Comparison of ENCODE assay signal across 12 cellular contexts in the genomic region with DNA sequence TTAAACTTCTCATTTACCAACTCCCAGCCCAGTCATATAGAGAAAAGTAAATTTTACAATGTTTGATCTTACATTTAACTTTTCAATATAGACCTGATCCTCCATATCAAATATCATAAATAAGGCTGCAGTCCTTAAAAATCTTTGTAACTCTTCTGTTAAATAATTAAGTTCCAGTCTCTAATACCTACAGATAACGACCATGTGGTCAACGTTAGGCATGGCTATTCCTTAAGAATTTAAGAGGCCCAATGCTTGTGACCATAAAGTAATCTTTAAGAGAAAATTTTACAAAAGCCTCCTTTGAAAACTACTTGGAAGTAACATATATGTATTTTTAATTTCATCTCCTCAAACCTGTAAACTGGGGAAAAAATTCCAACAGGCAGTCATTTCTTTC. TPM values are rescaled to one million over a fixed set of nuclear protein-coding genes. Genes with fewer than 3 reads are reported as not detected.
DNase-seq lines count a peak whose midpoint lies in the region; ATAC-seq, FAIRE-seq and TF ChIP-seq lines count a peak whose summit lies in the region.
"Had no signal": no experiment of that assay in that cellular context is flagged by ENCODE, and none has a peak within 500 bp of the region (broad histone marks: within the 10 kb centered on the region; RNA-seq: fewer than 3 reads in every experiment).

No MANE protein-coding gene starts in this region.

- no peaks in the 10 kb centered on the region for H3K9me3 Mint-ChIP-seq in CD8-positive, alpha-beta T cell
- H3K9me3 Mint-ChIP-seq in activated T-helper 17 cell treated with anti-CD3 and anti-CD28 coated beads, Interleukin-2, amount 50 U/mL, for 72 hours, result no peaks in the 10 kb centered on the region

- TF ChIP-seq CTCF in CD8-positive, alpha-beta T cell (IDR thresholded peaks at IDR 0.05), result no peak
- no peak for TF ChIP-seq CTCF in HFF-Myc (IDR thresholded peaks at IDR 0.05; ENCODE audit: low read depth, low read length, missing control alignments)
- no peak for TF ChIP-seq CTCF in kidney epithelial cell (IDR thresholded peaks at IDR 0.05; ENCODE audit: insufficient read depth, low read length, poor library complexity, severe bottlenecking)

- no peak for FAIRE-seq in HTR-8/SVneo (lab: Jason Lieb, UNC)
- FAIRE-seq: islet of Langerhans had no signal

- no peak for DNase-seq in CD8-positive, alpha-beta T cell
- no peak for DNase-seq in HFF-Myc (ENCODE audit: extremely low read depth, low read depth)
- DNase-seq in kidney epithelial cell (ENCODE audit: low read depth), result no peak
- DNase-seq in HTR-8/SVneo (ENCODE audit: insufficient read length, low spot score), result no peak
- no peak for DNase-seq in NCI-H2081 treated with DMSO at 0.1 percent for 48 hours (lab: John Stamatoyannopoulos, UW)
- DNase-seq in NCI-H2029 treated with DMSO at 0.1 percent for 48 hours (lab: John Stamatoyannopoulos, UW), result no peak
- DNase-seq: amygdala, SW 1271 had no signal

- no peak for ATAC-seq in CD8-positive, alpha-beta T cell
- no peak for ATAC-seq in activated T-helper 17 cell treated with anti-CD3 and anti-CD28 coated beads, Interleukin-2, amount 50 U/mL, for 72 hours (replicated peaks)
- no peak for ATAC-seq in GM19328 (IDR thresholded peaks at IDR 0.05; ENCODE audit: unreplicated experiment)

- H3K4me3 Mint-ChIP-seq in CD8-positive, alpha-beta T cell, result peak overlapping the region; percentile 13
- peak overlapping the region; percentile 88 for H3K4me3 Mint-ChIP-seq in activated T-helper 17 cell treated with anti-CD3 and anti-CD28 coated beads, Interleukin-2, amount 50 U/mL, for 72 hours

- no peaks in the 10 kb centered on the region for H3K27me3 Mint-ChIP-seq in CD8-positive, alpha-beta T cell (ENCODE audit: low read depth)
- no peaks in the 10 kb centered on the region for H3K27me3 Mint-ChIP-seq in activated T-helper 17 cell treated with anti-CD3 and anti-CD28 coated beads, Interleukin-2, amount 50 U/mL, for 72 hours

- POLR2A ChIA-PET in CD8-positive, alpha-beta T cell (lab: Charles Lee), result no interaction called here

- no peak overlapping the region for H3K27ac ChIP-seq in CD8-positive, alpha-beta T cell (ENCODE audit: low read depth, low read length)
- H3K27ac ChIP-seq: thoracic aorta had no signal

- H3K27ac Mint-ChIP-seq in CD8-positive, alpha-beta T cell, result no peak overlapping the region
- H3K27ac Mint-ChIP-seq in activated T-helper 17 cell treated with anti-CD3 and anti-CD28 coated beads, Interleukin-2, amount 50 U/mL, for 72 hours, result no peak overlapping the region

- CTCF ChIA-PET in CD8-positive, alpha-beta T cell (lab: Charles Lee), result interaction anchor here (0.6 kb wide), 1 partner anchor 339 kb away, joined by 3 read pairs; no protein-coding TSS in a partner anchor

- H3K36me3 Mint-ChIP-seq in CD8-positive, alpha-beta T cell, result peaks cover 19% of the 10 kb centered on the region
- peaks cover 88% of the 10 kb centered on the region for H3K36me3 Mint-ChIP-seq in activated T-helper 17 cell treated with anti-CD3 and anti-CD28 coated beads, Interleukin-2, amount 50 U/mL, for 72 hours (ENCODE audit: low read depth)

- H3K9me3 ChIP-seq in CD8-positive, alpha-beta T cell (ENCODE audit: low read length), result no peaks in the 10 kb centered on the region
- H3K9me3 ChIP-seq: thoracic aorta had no signal

- no peaks in the 10 kb centered on the region for H3K36me3 ChIP-seq in CD8-positive, alpha-beta T cell (ENCODE audit: insufficient read depth, low read length)
- no peaks in the 10 kb centered on the region for H3K36me3 ChIP-seq in kidney epithelial cell (ENCODE audit: control insufficient read depth, insufficient read depth, low read length)
- H3K36me3 ChIP-seq: thoracic aorta had no signal

- H3K27me3 ChIP-seq in CD8-positive, alpha-beta T cell (ENCODE audit: insufficient read depth, low read length), result no peaks in the 10 kb centered on the region
- no peaks in the 10 kb centered on the region for H3K27me3 ChIP-seq in kidney epithelial cell (ENCODE audit: control insufficient read depth, insufficient read depth, low read length)

- intact Hi-C loops in CD8-positive, alpha-beta T cell (cut with DNase I, micrococcal nuclease), result loop anchor here (5.0 to 10.0 kb wide), 3 partner anchors 1274 to 1589 kb away; a partner anchor contains a TSS

- H3K4me3 ChIP-seq in CD8-positive, alpha-beta T cell (ENCODE audit: low read depth, low read length), result no peak overlapping the region
- H3K4me3 ChIP-seq in HFF-Myc (replicated peaks; ENCODE audit: low read depth, low read length), result peak overlapping the region; percentile 94
- H3K4me3 ChIP-seq in kidney epithelial cell (ENCODE audit: low read depth, low read length), result peak overlapping the region; percentile 90

- peaks cover 18% of the 10 kb centered on the region for H3K4me1 ChIP-seq in CD8-positive, alpha-beta T cell (ENCODE audit: insufficient read depth, low read length)

- peaks cover 51% of the 10 kb centered on the region for H3K4me1 Mint-ChIP-seq in CD8-positive, alpha-beta T cell (ENCODE audit: low read depth)
- peaks cover 25% of the 10 kb centered on the region for H3K4me1 Mint-ChIP-seq in activated T-helper 17 cell treated with anti-CD3 and anti-CD28 coated beads, Interleukin-2, amount 50 U/mL, for 72 hours

RNA-seq across cellular contexts. Expression of a gene that starts 1.6 kb away (rescaled TPM):
- total RNA-seq in CD8-positive, alpha-beta T cell, result 1 to 10 TPM; 3.0 to 3.9 TPM
- 10 to 100 TPM; 39.7 to 41.4 TPM for total RNA-seq in activated T-helper 17 cell treated with anti-CD3 and anti-CD28 coated beads, Interleukin-2, amount 50 U/mL, for 72 hours
- total RNA-seq in kidney epithelial cell, result 14.1 and 16.1 TPM in 2 replicates

RNA-seq across cellular contexts. Expression of a gene that starts 21.3 kb away (rescaled TPM):
- 10 to 100 TPM; 10.5 to 13.4 TPM for total RNA-seq in CD8-positive, alpha-beta T cell
- 10 to 100 TPM; 15.4 to 22.4 TPM for total RNA-seq in activated T-helper 17 cell treated with anti-CD3 and anti-CD28 coated beads, Interleukin-2, amount 50 U/mL, for 72 hours
- 24.6 and 33.8 TPM in 2 replicates for total RNA-seq in kidney epithelial cell
